In the genomic region with DNA sequence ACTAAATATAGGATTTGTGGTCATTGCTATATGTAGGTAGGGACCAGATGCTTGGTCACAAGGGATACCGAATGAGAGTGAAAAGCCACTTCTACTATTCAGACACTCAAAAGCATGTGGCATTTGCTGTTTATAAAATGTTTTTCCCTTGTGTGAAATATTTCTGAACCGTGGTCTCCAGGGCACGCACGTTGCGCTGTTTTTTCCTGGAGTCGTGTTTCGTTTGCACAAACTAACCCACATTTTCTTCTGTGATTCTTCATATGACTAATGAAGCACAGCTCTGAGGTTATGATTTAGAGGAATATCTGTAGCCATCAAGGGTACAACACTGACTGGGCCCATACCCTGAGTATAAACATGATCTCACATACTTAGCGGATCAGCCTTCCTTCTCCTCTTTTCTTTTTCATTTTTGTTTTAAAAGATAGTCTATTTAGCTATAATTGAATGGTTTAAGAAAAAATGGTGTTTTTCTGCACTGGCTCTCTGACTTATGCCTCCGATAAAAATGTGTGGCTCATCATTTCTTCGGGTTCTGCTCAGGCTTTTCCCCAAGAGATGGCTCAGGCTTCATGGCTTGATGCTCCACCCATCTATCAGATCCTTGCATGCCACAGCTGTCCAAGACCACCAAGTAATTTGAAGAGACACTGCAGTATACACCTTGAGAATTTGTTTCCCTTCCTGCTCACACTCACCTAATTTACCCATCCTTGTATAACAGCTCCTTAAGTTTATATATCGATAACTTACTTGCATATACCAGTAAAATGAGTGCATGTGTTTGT, we compare ENCODE assay signal across 11 cellular contexts. TPM values are rescaled to one million over a fixed set of nuclear protein-coding genes. Genes with fewer than 3 reads are reported as not detected.
DNase-seq lines count a peak whose midpoint lies in the region; ATAC-seq and TF ChIP-seq lines count a peak whose summit lies in the region.
"Had no signal": no experiment of that assay in that cellular context is flagged by ENCODE, and none has a peak within 500 bp of the region (broad histone marks: within the 10 kb centered on the region; RNA-seq: fewer than 3 reads in every experiment).

No MANE protein-coding gene starts in this region.

- H3K27me3 ChIP-seq in DND-41 (ENCODE audit: insufficient read depth, low read length, poor library complexity) (no peaks in the 10 kb centered on the region), osteoblast (ENCODE audit: insufficient read depth, low read length) (peaks cover 58% of the 10 kb centered on the region)

- H4K20me1 ChIP-seq in DND-41 (ENCODE audit: insufficient read depth, low read length) (no peaks in the 10 kb centered on the region), osteoblast (ENCODE audit: insufficient read depth, low read length) (no peaks in the 10 kb centered on the region)

- H3K27me3 Mint-ChIP-seq in activated T-helper 17 cell treated with anti-CD3 and anti-CD28 coated beads, Interleukin-2, amount 50 U/mL, for 72 hours = peaks cover 3% of the 10 kb centered on the region

- H3K4me1 ChIP-seq in DND-41 (ENCODE audit: insufficient read depth, low read length) (peaks cover 28% of the 10 kb centered on the region), osteoblast (ENCODE audit: insufficient read depth, low read length) (no peaks in the 10 kb centered on the region)
- H3K4me1 ChIP-seq: prostate gland had no signal

- no peak for ATAC-seq in DND-41 (ENCODE audit: insufficient read depth, low read depth)
- ATAC-seq in GM19452 (IDR thresholded peaks at IDR 0.05; ENCODE audit: unreplicated experiment) = peak; percentile 77
- ATAC-seq in HG03103 (IDR thresholded peaks at IDR 0.05; ENCODE audit: low read depth, unreplicated experiment) = peak; percentile 63
- ATAC-seq in activated T-helper 17 cell treated with anti-CD3 and anti-CD28 coated beads, Interleukin-2, amount 50 U/mL, for 72 hours (replicated peaks) = peak; percentile 78
- no peak for ATAC-seq in left lobe of liver

- H3K4me3 ChIP-seq in DND-41 (ENCODE audit: low read depth in 1 of 2, low read length in 2 of 2) (no peak overlapping the region), osteoblast (ENCODE audit: insufficient read depth, low read length) (no peak overlapping the region)
- H3K4me3 ChIP-seq: prostate gland had no signal

- peak overlapping the region; percentile 95 for H3K27ac Mint-ChIP-seq in activated T-helper 17 cell treated with anti-CD3 and anti-CD28 coated beads, Interleukin-2, amount 50 U/mL, for 72 hours

- H3K79me2 ChIP-seq in DND-41 (ENCODE audit: insufficient read depth, low read length) (no peaks in the 10 kb centered on the region), osteoblast (ENCODE audit: insufficient read depth, low read length) (no peaks in the 10 kb centered on the region)

- H3K27ac ChIP-seq in DND-41 (ENCODE audit: low read length) (no peak overlapping the region), osteoblast (ENCODE audit: low read depth, low read length) (no peak overlapping the region)
- H3K27ac ChIP-seq: prostate gland had no signal

- H3K9me3 ChIP-seq in DND-41 (ENCODE audit: insufficient read depth, low read length, severe bottlenecking) (no peaks in the 10 kb centered on the region), osteoblast (ENCODE audit: low read depth, low read length) (no peaks in the 10 kb centered on the region)
- H3K9me3 ChIP-seq: prostate gland had no signal

- peaks cover 7% of the 10 kb centered on the region for H3K36me3 Mint-ChIP-seq in activated T-helper 17 cell treated with anti-CD3 and anti-CD28 coated beads, Interleukin-2, amount 50 U/mL, for 72 hours (ENCODE audit: low read depth)

- H3K4me3 Mint-ChIP-seq in activated T-helper 17 cell treated with anti-CD3 and anti-CD28 coated beads, Interleukin-2, amount 50 U/mL, for 72 hours = peak overlapping the region; percentile 75

- H2AFZ ChIP-seq in DND-41 (ENCODE audit: low read depth, low read length) (0 out of 2 replicates have a peak overlapping the region, but pooled peaks have one; percentile 19), osteoblast (ENCODE audit: low read length) (no peak overlapping the region)

- no peaks in the 10 kb centered on the region for H3K36me3 ChIP-seq in DND-41 (ENCODE audit: insufficient read depth, low read length)
- no peaks in the 10 kb centered on the region for H3K36me3 ChIP-seq in osteoblast (ENCODE audit: insufficient read depth, low read length)
- H3K36me3 ChIP-seq: prostate gland had no signal

- no peak overlapping the region for H3K9ac ChIP-seq in DND-41 (ENCODE audit: low read depth, low read length)

- DNase-seq in DND-41 = no peak
- DNase-seq in GM19238 (ENCODE audit: insufficient read length, low spot score) = no peak
- no peak for DNase-seq in NCI-H1105 (lab: John Stamatoyannopoulos, UW)
- no peak for DNase-seq in left lobe of liver (ENCODE audit: low spot score)
- DNase-seq in osteoblast (ENCODE audit: insufficient read length, low spot score, missing footprints) = no peak
- DNase-seq: CD8-positive, alpha-beta memory T cell; SIG-M5 had no signal

- TF ChIP-seq CTCF in DND-41 (IDR thresholded peaks at IDR 0.05; ENCODE audit: borderline replicate concordance, extremely low read depth, low read length, poor library complexity, severe bottlenecking) = no peak
- TF ChIP-seq CTCF in osteoblast (IDR thresholded peaks at IDR 0.05; ENCODE audit: extremely low read depth, low read depth, low read length) = no peak

- H3K4me2 ChIP-seq in DND-41 (ENCODE audit: insufficient read depth, low read length) (no peak overlapping the region), osteoblast (ENCODE audit: insufficient read depth, low read length) (no peak overlapping the region)

- no peaks in the 10 kb centered on the region for H3K9me3 Mint-ChIP-seq in activated T-helper 17 cell treated with anti-CD3 and anti-CD28 coated beads, Interleukin-2, amount 50 U/mL, for 72 hours
- H3K9me3 Mint-ChIP-seq: CD8-positive, alpha-beta memory T cell had no signal

- H3K4me1 Mint-ChIP-seq in activated T-helper 17 cell treated with anti-CD3 and anti-CD28 coated beads, Interleukin-2, amount 50 U/mL, for 72 hours = peaks cover 45% of the 10 kb centered on the region

RNA-seq across cellular contexts. Expression of a gene that starts 59.9 kb away (rescaled TPM):
- 100 to 1,000 TPM; 149 to 167 TPM for total RNA-seq in activated T-helper 17 cell treated with anti-CD3 and anti-CD28 coated beads, Interleukin-2, amount 50 U/mL, for 72 hours
- 42.5 TPM for total RNA-seq in left lobe of liver
- total RNA-seq in osteoblast = 86.9 and 94.8 TPM in 2 replicates

Comparison
In these comparisons a context has a peak if more than half of its experiments do, and no peak if none do; other contexts are left out.
1. ATAC-seq: peak in GM19452 (single experiment), HG03103 (single experiment) and activated T-helper 17 cell treated with anti-CD3 and anti-CD28 coated beads, Interleukin-2, amount 50 U/mL, for 72 hours (single experiment); none in DND-41 (single experiment) and left lobe of liver (single experiment).